In genomic region chr13:33258437-33259193, GRCh38 we compare ENCODE assay signal across 11 cellular contexts. TPM values are rescaled to one million over a fixed set of nuclear protein-coding genes. Genes with fewer than 3 reads are reported as not detected.
A peak's percentile ranks its signal among the peaks of the same experiment; 100 is the strongest.
DNase-seq lines count a peak whose midpoint lies in the region; ATAC-seq and TF ChIP-seq lines count a peak whose summit lies in the region.
"Had no signal": no experiment of that assay in that cellular context is flagged by ENCODE, and none has a peak within 500 bp of the region (broad histone marks: within the 10 kb centered on the region; RNA-seq: fewer than 3 reads in every experiment).

No MANE protein-coding gene starts in this region.

- peak; percentile 47 for DNase-seq in AG20443 (ENCODE audit: low spot score)
- DNase-seq in cardiac fibroblast (ENCODE audit: low read depth in 2 of 2): peak; percentile 53 to 74
- no peak for DNase-seq in left ventricle myocardium superior
- DNase-seq in retinal pigment epithelial cell (ENCODE audit: low read depth): peak; percentile 28
- no peak for DNase-seq in activated CD4-positive, CD25-positive, alpha-beta regulatory T cell (lab: John Stamatoyannopoulos, UW)
- no peak for DNase-seq in activated CD8-positive, alpha-beta memory T cell treated with anti-CD3 and anti-CD28 coated beads for 24 hours
- DNase-seq in activated T-cell treated with anti-CD3 and anti-CD28 coated beads for 4 hours: no peak
- DNase-seq: AML-193, kidney glomerular epithelial cell, NCI-H187 had no signal

- H3K4me3 ChIP-seq in cardiac fibroblast (replicated peaks in 1 of 2; ENCODE audit: low read depth in 2 of 2, low read length in 2 of 2) (no peak overlapping the region), retinal pigment epithelial cell (ENCODE audit: low read length) (no peak overlapping the region)

- intact Hi-C loops in left ventricle myocardium superior (cut with micrococcal nuclease): no loop called here

- TF ChIP-seq CTCF in cardiac fibroblast (IDR thresholded peaks at IDR 0.05; ENCODE audit: low read depth, low read length) (no peak), retinal pigment epithelial cell (conservative IDR thresholded peaks at IDR 0.05; ENCODE audit: low read depth, low read length) (no peak)

- peak; percentile 19 for ATAC-seq in left ventricle myocardium superior
- no peak for ATAC-seq in HG02763 (IDR thresholded peaks at IDR 0.05; ENCODE audit: unreplicated experiment)

RNA-seq across cellular contexts. Expression of gene STARD13, which starts 26.9 kb away (rescaled TPM):
- total RNA-seq in left ventricle myocardium superior: 41.1 TPM

Comparison
In these comparisons a context has a peak if more than half of its experiments do, and no peak if none do; other contexts are left out.
1. DNase-seq: peak in AG20443 (single experiment), cardiac fibroblast (2 of 2) and retinal pigment epithelial cell (single experiment); none in left ventricle myocardium superior (single experiment), activated CD4-positive, CD25-positive, alpha-beta regulatory T cell (0 of 4), activated CD8-positive, alpha-beta memory T cell treated with anti-CD3 and anti-CD28 coated beads for 24 hours (single experiment) and activated T-cell treated with anti-CD3 and anti-CD28 coated beads for 4 hours (single experiment).